9 cellular contexts compared by ENCODE assay signal in the genomic region with DNA sequence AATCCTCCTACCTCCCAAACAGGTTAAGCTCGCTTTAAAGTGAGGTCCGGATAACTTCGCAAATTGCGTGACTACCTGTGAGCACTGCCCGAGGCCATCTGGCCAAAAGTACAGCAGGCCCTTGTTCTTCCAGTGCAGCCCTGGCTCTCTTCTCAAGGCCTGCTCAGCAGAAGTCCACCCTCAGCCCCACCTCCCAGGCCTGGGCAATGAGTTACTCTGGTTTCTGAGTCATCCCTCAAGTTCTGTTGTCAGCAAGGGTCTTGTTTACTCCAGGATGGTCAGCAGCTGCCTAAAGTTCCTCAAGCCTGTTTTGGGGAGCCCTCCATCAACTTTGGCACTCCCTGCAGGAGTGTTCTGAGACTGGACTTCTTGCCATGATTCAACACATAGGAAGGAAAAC.
A peak's percentile ranks its signal among the peaks of the same experiment; 100 is the strongest.
DNase-seq lines count a peak whose midpoint lies in the region; ATAC-seq and TF ChIP-seq lines count a peak whose summit lies in the region.
"Had no signal": no experiment of that assay in that cellular context is flagged by ENCODE, and none has a peak within 500 bp of the region (broad histone marks: within the 10 kb centered on the region; RNA-seq: fewer than 3 reads in every experiment).

No MANE protein-coding gene starts in this region.

- ATAC-seq in activated CD4-positive, CD25-positive, alpha-beta regulatory T cell treated with anti-CD3 and anti-CD28 coated beads, Interleukin-2, amount 50 U/mL, for 24 hours: no peak
- ATAC-seq in HG02981 (IDR thresholded peaks at IDR 0.05; ENCODE audit: unreplicated experiment): no peak

- DNase-seq in HFF-Myc (ENCODE audit: extremely low read depth, low read depth): peak; percentile 71
- DNase-seq in breast epithelium (ENCODE audit: low spot score in 2 of 2): peak; percentile 82 to 86
- peak; percentile 99 for DNase-seq in islet precursor cell
- DNase-seq in stomach: peak; percentile 50
- DNase-seq in OCI-M1 (lab: John Stamatoyannopoulos, UW): no peak
- DNase-seq in activated naive CD4-positive, alpha-beta T cell treated with anti-CD3 and anti-CD28 coated beads for 36 hours: no peak
- DNase-seq: MV-4-11 had no signal

- TF ChIP-seq CTCF in HFF-Myc (IDR thresholded peaks at IDR 0.05; ENCODE audit: low read depth, low read length, missing control alignments) (no peak), breast epithelium (IDR thresholded peaks at IDR 0.05) (no peak), stomach (IDR thresholded peaks at IDR 0.05) (no peak)

- no peaks in the 10 kb centered on the region for H3K36me3 Mint-ChIP-seq in activated naive CD4-positive, alpha-beta T cell treated with anti-CD3 and anti-CD28 coated beads for 36 hours (ENCODE audit: low read depth)

- no peak overlapping the region for H3K27ac Mint-ChIP-seq in activated naive CD4-positive, alpha-beta T cell treated with anti-CD3 and anti-CD28 coated beads for 36 hours

- H3K27me3 ChIP-seq in breast epithelium (no peaks in the 10 kb centered on the region), stomach (no peaks in the 10 kb centered on the region)

- TF ChIP-seq POLR2A in breast epithelium (IDR thresholded peaks at IDR 0.05): no peak
- TF ChIP-seq POLR2A in stomach (IDR thresholded peaks at IDR 0.05): no peak

- H3K27ac ChIP-seq in breast epithelium (peak overlapping the region; percentile 92 to 96), stomach (peak overlapping the region; percentile 47 to 90 (median 70))

- intact Hi-C loops in breast epithelium (cut with DNase I; ENCODE audit: low total_unique reads): no loop called here
- intact Hi-C loops in stomach (cut with DNase I; ENCODE audit: low total_unique reads): no loop called here
- intact Hi-C loops in activated naive CD4-positive, alpha-beta T cell treated with anti-CD3 and anti-CD28 coated beads for 36 hours (cut with micrococcal nuclease): no loop called here

- H3K9me3 Mint-ChIP-seq in activated naive CD4-positive, alpha-beta T cell treated with anti-CD3 and anti-CD28 coated beads for 36 hours: no peaks in the 10 kb centered on the region

- H3K9me3 ChIP-seq in breast epithelium (no peaks in the 10 kb centered on the region), stomach (no peaks in the 10 kb centered on the region)

- H3K36me3 ChIP-seq in breast epithelium: peaks cover 9% of the 10 kb centered on the region
- H3K36me3 ChIP-seq in stomach: peaks cover 25 to 67% (median 57%) of the 10 kb centered on the region in 4 donors

- H3K4me3 ChIP-seq in HFF-Myc (replicated peaks; ENCODE audit: low read depth, low read length): no peak overlapping the region
- no peak overlapping the region for H3K4me3 ChIP-seq in breast epithelium
- no peak overlapping the region for H3K4me3 ChIP-seq in stomach

- H3K4me3 Mint-ChIP-seq in activated naive CD4-positive, alpha-beta T cell treated with anti-CD3 and anti-CD28 coated beads for 36 hours: no peak overlapping the region

- 3 to 49% (median 30%) methylated on average over 5 of the region's 5 CpGs for WGBS in stomach, 5 donors

- H3K27me3 Mint-ChIP-seq in activated naive CD4-positive, alpha-beta T cell treated with anti-CD3 and anti-CD28 coated beads for 36 hours (ENCODE audit: low read depth): no peaks in the 10 kb centered on the region

- peaks cover 8 to 28% of the 10 kb centered on the region in 2 donors for H3K4me1 ChIP-seq in breast epithelium
- peaks cover 34 to 91% (median 68%) of the 10 kb centered on the region in 4 donors for H3K4me1 ChIP-seq in stomach

- H3K4me1 Mint-ChIP-seq in activated naive CD4-positive, alpha-beta T cell treated with anti-CD3 and anti-CD28 coated beads for 36 hours (ENCODE audit: low read depth): no peaks in the 10 kb centered on the region

- TF ChIP-seq EP300 in stomach (IDR thresholded peaks at IDR 0.05): no peak

- CTCF ChIA-PET in activated naive CD4-positive, alpha-beta T cell treated with anti-CD3 and anti-CD28 coated beads for 36 hours (lab: Charles Lee): interaction anchor here (0.6 kb wide), 1 partner anchor 42 kb away, joined by 3 read pairs; no protein-coding TSS in a partner anchor

Comparison
In these comparisons a context has a peak if more than half of its experiments do, and no peak if none do; other contexts are left out.
1. DNase-seq: peak in HFF-Myc (single experiment), breast epithelium (2 of 2), islet precursor cell (single experiment) and stomach (single experiment); none in OCI-M1 (single experiment) and activated naive CD4-positive, alpha-beta T cell treated with anti-CD3 and anti-CD28 coated beads for 36 hours (single experiment).